8 cellular contexts compared by ENCODE assay signal in genomic region chr4:143184503-143185252, GRCh38. TPM values are rescaled to one million over a fixed set of nuclear protein-coding genes. Genes with fewer than 3 reads are reported as not detected.
DNase-seq lines count a peak whose midpoint lies in the region; ATAC-seq and TF ChIP-seq lines count a peak whose summit lies in the region.

TSS of gene USP38 (plus strand) at chr4:143184917. CDS start at chr4:143185451, 534 bp downstream.

- intact Hi-C loops in PC-9 (cut with micrococcal nuclease; ENCODE audit: unreplicated experiment): loop anchor here (1.0 to 10.0 kb wide), 3 partner anchors 329 to 1060 kb away; partner anchors contain the start of gene SMARCA5

- H3K4me1 ChIP-seq in PC-9 (replicated peaks; ENCODE audit: insufficient read depth): peaks cover 32% of the 10 kb centered on the region
- H3K4me1 ChIP-seq in esophagus (ENCODE audit: control insufficient read depth in 2 of 2, insufficient read depth in 2 of 2, low read length in 1 of 2): no peaks in the 10 kb centered on the region
- peaks cover 33% of the 10 kb centered on the region for H3K4me1 ChIP-seq in muscle layer of colon (ENCODE audit: insufficient read depth, low read length)

- H3K9me2 ChIP-seq in PC-9 (ENCODE audit: insufficient read depth): no peaks in the 10 kb centered on the region; the same call in 1 of the 2 replicates

- H3K4me2 ChIP-seq in PC-9: peak within 1 kb of the TSS; percentile 95

- peak; percentile 70 for ATAC-seq in GM21576 (IDR thresholded peaks at IDR 0.05; ENCODE audit: unreplicated experiment)

- H3F3A ChIP-seq in PC-9 (ENCODE audit: insufficient read depth, low read depth): peaks cover 17% of the 10 kb centered on the region; the same call in 1 of the 2 replicates

- H3K9me3 ChIP-seq in PC-9 (ENCODE audit: insufficient read depth, low read depth) (no peaks in the 10 kb centered on the region), esophagus (ENCODE audit: control insufficient read depth in 2 of 2, insufficient read depth in 1 of 2, low read depth in 1 of 2, low read length in 1 of 2) (no peaks in the 10 kb centered on the region), muscle layer of colon (ENCODE audit: low read length) (no peaks in the 10 kb centered on the region)

- H3K27me3 ChIP-seq in PC-9 (ENCODE audit: insufficient read depth, low read depth): no peaks in the 10 kb centered on the region
- no peaks in the 10 kb centered on the region for H3K27me3 ChIP-seq in esophagus (ENCODE audit: control insufficient read depth in 1 of 2, insufficient read depth in 2 of 2, low read length in 2 of 2)
- no peaks in the 10 kb centered on the region for H3K27me3 ChIP-seq in muscle layer of colon (ENCODE audit: control insufficient read depth in 1 of 2, insufficient read depth in 2 of 2, low read length in 2 of 2)

- H3K27ac Mint-ChIP-seq in activated T-cell treated with anti-CD3 and anti-CD28 coated beads, Interleukin-2, amount 50 U/mL, for 24 hours: peak within 1 kb of the TSS; percentile 96

- no peaks in the 10 kb centered on the region for H3K9me3 Mint-ChIP-seq in activated T-cell treated with anti-CD3 and anti-CD28 coated beads, Interleukin-2, amount 50 U/mL, for 24 hours

- peak within 1 kb of the TSS; percentile 92 for H3K4me3 ChIP-seq in PC-9
- peak within 1 kb of the TSS; percentile 84 to 93 for H3K4me3 ChIP-seq in esophagus (ENCODE audit: low read depth in 1 of 2, low read length in 2 of 2)
- peak within 1 kb of the TSS; percentile 89 to 97 for H3K4me3 ChIP-seq in muscle layer of colon (ENCODE audit: low read depth in 1 of 2, low read length in 2 of 2)

- H3K79me2 ChIP-seq in PC-9 (ENCODE audit: low read depth): peaks cover 56% of the 10 kb centered on the region

- peaks cover 4% of the 10 kb centered on the region for H3K36me3 ChIP-seq in PC-9 (ENCODE audit: low read depth)
- H3K36me3 ChIP-seq in esophagus (ENCODE audit: control insufficient read depth in 2 of 2, insufficient read depth in 2 of 2, low read length in 1 of 2): no peaks in the 10 kb centered on the region
- peaks cover 7% of the 10 kb centered on the region for H3K36me3 ChIP-seq in muscle layer of colon (ENCODE audit: insufficient read depth, low read length)

- no peaks in the 10 kb centered on the region for H3K27me3 Mint-ChIP-seq in activated T-cell treated with anti-CD3 and anti-CD28 coated beads, Interleukin-2, amount 50 U/mL, for 24 hours

- H3K36me3 Mint-ChIP-seq in activated T-cell treated with anti-CD3 and anti-CD28 coated beads, Interleukin-2, amount 50 U/mL, for 24 hours (ENCODE audit: low read depth): peaks cover 53% of the 10 kb centered on the region

- POLR2A ChIA-PET in PC-9 (lab: Charles Lee; ENCODE audit: unreplicated experiment): interaction anchor here (0.6 kb wide), 1 partner anchor 188 kb away, joined by 3 read pairs; no protein-coding TSS in a partner anchor

- H3K27ac ChIP-seq in PC-9: peak within 1 kb of the TSS; percentile 89
- peak within 1 kb of the TSS; percentile 95 for H3K27ac ChIP-seq in esophagus (ENCODE audit: low read depth in 2 of 2, low read length in 1 of 2)
- peak within 1 kb of the TSS; percentile 93 for H3K27ac ChIP-seq in muscle layer of colon (ENCODE audit: low read depth, low read length)

- 0 to 1% methylated on average over 66 to 71 of the region's 71 CpGs for WGBS in esophagus, 2 donors

- 0 out of 2 replicates have a peak, but pooled peaks have one; percentile 1 for TF ChIP-seq RAD21 in Ishikawa (IDR thresholded peaks at IDR 0.05; ENCODE audit: low read depth)

- peak within 1 kb of the TSS; percentile 89 for H3K9ac ChIP-seq in muscle layer of colon (ENCODE audit: low read length)

- DNase-seq in DMS153 treated with DMSO at 0.1 percent for 48 hours (lab: John Stamatoyannopoulos, UW; ENCODE audit: unreplicated experiment): peak; percentile 94
- peak; percentile 88 to 89 for DNase-seq in PC-9
- DNase-seq in activated T-cell treated with anti-CD3 and anti-CD28 coated beads, Interleukin-2, amount 50 U/mL, for 24 hours: peak; percentile 90
- DNase-seq in stimulated activated CD8-positive, alpha-beta memory T cell treated with anti-CD3 and anti-CD28 coated beads, Interleukin-7, amount 100 ng/mL, for 24 hours (ENCODE audit: low read depth): peak; percentile 66

- H4K20me1 ChIP-seq in PC-9 (ENCODE audit: insufficient read depth): peaks cover 29% of the 10 kb centered on the region

- peak within 1 kb of the TSS; percentile 88 for H2AFZ ChIP-seq in PC-9

- peaks cover 45% of the 10 kb centered on the region for H3K4me1 Mint-ChIP-seq in activated T-cell treated with anti-CD3 and anti-CD28 coated beads, Interleukin-2, amount 50 U/mL, for 24 hours (ENCODE audit: low read depth)

- TF ChIP-seq EP300 in Ishikawa (IDR thresholded peaks at IDR 0.05; ENCODE audit: borderline replicate concordance): no peak; the same call in 1 of the 2 replicates

- CTCF ChIA-PET in PC-9 (lab: Charles Lee): interaction anchor here (0.6 kb wide), 1 partner anchor 183 kb away, joined by 4 read pairs; no protein-coding TSS in a partner anchor

- peak within 1 kb of the TSS; percentile 83 for H3K4me3 Mint-ChIP-seq in activated T-cell treated with anti-CD3 and anti-CD28 coated beads, Interleukin-2, amount 50 U/mL, for 24 hours

- TF ChIP-seq CTCF in PC-9 (conservative IDR thresholded peaks at IDR 0.05): no peak

- no TSS peak for BruUV-seq in PC-9 (replicated peaks; lab: Mats Ljungman, UMichigan)

TF ChIP-seq in Ishikawa, 13 proteins besides CTCF, POLR2A, EP300 and RAD21:
- peak; percentile 73 for TF ChIP-seq MAX (IDR thresholded peaks at IDR 0.05)
- TF ChIP-seq YY1 (IDR thresholded peaks at IDR 0.05; ENCODE audit: low read depth): peak; percentile 72
- 0 out of 2 replicates have a peak, but pooled peaks have one; percentile 50 for TF ChIP-seq ZBTB7A (IDR thresholded peaks at IDR 0.05; ENCODE audit: low read depth)
- TF ChIP-seq TAF1 (IDR thresholded peaks at IDR 0.05; ENCODE audit: low read depth): peak; percentile 88
- TF ChIP-seq NFIC (IDR thresholded peaks at IDR 0.05): no peak; the same call in 1 of the 2 replicates
- no peak for TF ChIP-seq REST (IDR thresholded peaks at IDR 0.05; ENCODE audit: low read depth)
- peak; percentile 66 for TF ChIP-seq TCF12 (IDR thresholded peaks at IDR 0.05; ENCODE audit: low read depth)
- TF ChIP-seq EGR1 (IDR thresholded peaks at IDR 0.05): no peak
- peak; percentile 31; the same call in 1 of the 2 replicates for TF ChIP-seq USF1 (IDR thresholded peaks at IDR 0.05)
- peak; percentile 69 for TF ChIP-seq CREB1 (IDR thresholded peaks at IDR 0.05; ENCODE audit: low read depth)
- TF ChIP-seq TEAD4 (IDR thresholded peaks at IDR 0.05): 0 out of 2 replicates have a peak, but pooled peaks have one; percentile 12

RNA-seq across cellular contexts. Expression of gene USP38, which starts in this region (rescaled TPM):
- total RNA-seq in PC-9 (2021): 11.9 and 12.3 TPM in 2 replicates
- polyA plus RNA-seq in esophagus: 1 to 10 TPM; 5.1 to 5.3 TPM

Comparison
In these comparisons a context has a peak if more than half of its experiments do, and no peak if none do; other contexts are left out.
1. Peak in every context shown above with its lines: DNase-seq, ATAC-seq, H3K4me3 ChIP-seq and H3K27ac ChIP-seq.